Comparison of ENCODE assay signal across 8 cellular contexts in genomic region chr17:45446872-45447652, GRCh38. TPM values are rescaled to one million over a fixed set of nuclear protein-coding genes. Genes with fewer than 3 reads are reported as not detected.
DNase-seq lines count a peak whose midpoint lies in the region; ATAC-seq, FAIRE-seq and TF ChIP-seq lines count a peak whose summit lies in the region.
"Not testable (repeated sequence)": the region's sequence is repeated elsewhere in the genome, so short reads cannot be mapped to it uniquely, and the experiment has no call there.

No MANE protein-coding gene starts in this region.

- TF ChIP-seq EP300 in esophagus muscularis mucosa (IDR thresholded peaks at IDR 0.05), result not testable (repeated sequence)

- intact Hi-C loops in esophagus muscularis mucosa (cut with DNase I); left cardiac atrium (cut with DNase I); sciatic nerve (cut with DNase I); vagina (cut with DNase I): not testable (repeated sequence)

- FAIRE-seq in bronchial epithelial cell (lab: Jason Lieb, UNC), result peak; percentile 13

- peak; percentile 73 for ATAC-seq in RWPE2 (ENCODE audit: low read depth)
- peak; percentile 45 to 64 for ATAC-seq in left cardiac atrium
- peak; percentile 13 for ATAC-seq in lung (ENCODE audit: insufficient read depth, low FRiP score)
- ATAC-seq in sciatic nerve, result peak; percentile 86

- 90% methylated on average over 5 of the region's 8 CpGs for WGBS in esophagus muscularis mucosa
- WGBS in lung, 2 donors, result 71 to 89% methylated on average over 8 of the region's 8 CpGs

- H3K27ac ChIP-seq in RWPE2 (ENCODE audit: poor library complexity, severe bottlenecking), result peak overlapping the region; percentile 86
- H3K27ac ChIP-seq in esophagus muscularis mucosa (replicated peaks in 1 of 4), result peak overlapping the region; percentile 28 to 57 (median 40)
- peak overlapping the region in 1 of 2 donors; percentile 87 for H3K27ac ChIP-seq in lung (ENCODE audit: low read depth in 1 of 2, low read length in 1 of 2)
- H3K27ac ChIP-seq in vagina, result peak overlapping the region; percentile 53

- H3K36me3 ChIP-seq in RWPE2 (ENCODE audit: low read depth); bronchial epithelial cell (ENCODE audit: control insufficient read depth, insufficient read depth, low read length): not testable (repeated sequence)
- H3K36me3 ChIP-seq in esophagus muscularis mucosa (peaks cover 20 to 73% (median 45%) of the 10 kb centered on the region in 4 donors), lung (ENCODE audit: control insufficient read depth in 2 of 2, insufficient read depth in 2 of 2, low read length in 2 of 2) (peaks cover 3 to 17% of the 10 kb centered on the region in 2 donors), vagina (peaks cover 0 to 12% of the 10 kb centered on the region in 2 donors)

- DNase-seq in EH (ENCODE audit: low read depth), result peak; percentile 57
- not testable (repeated sequence) for DNase-seq in RWPE2 (ENCODE audit: low spot score); esophagus muscularis mucosa (ENCODE audit: extremely low spot score); lung (ENCODE audit: low spot score); sciatic nerve (ENCODE audit: low spot score); vagina (ENCODE audit: extremely low spot score in 2 of 2)
- DNase-seq in bronchial epithelial cell (ENCODE audit: low read depth), result peak; percentile 68
- DNase-seq in left cardiac atrium, result peak; percentile 58

- peaks cover 16% of the 10 kb centered on the region for H3K4me1 ChIP-seq in RWPE2 (ENCODE audit: insufficient read depth, poor library complexity, severe bottlenecking)
- peaks cover 0 to 16% (median 9%) of the 10 kb centered on the region in 4 donors for H3K4me1 ChIP-seq in esophagus muscularis mucosa
- not testable (repeated sequence) for H3K4me1 ChIP-seq in lung (ENCODE audit: control insufficient read depth in 2 of 2, insufficient read depth in 2 of 2, low read length in 2 of 2); vagina

- TF ChIP-seq POLR2A in esophagus muscularis mucosa (IDR thresholded peaks at IDR 0.05; ENCODE audit: low read depth); vagina (IDR thresholded peaks at IDR 0.05): not testable (repeated sequence)

- not testable (repeated sequence) for TF ChIP-seq CTCF in RWPE2 (IDR thresholded peaks at IDR 0.05; ENCODE audit: poor library complexity, severe bottlenecking); bronchial epithelial cell (IDR thresholded peaks at IDR 0.05; ENCODE audit: insufficient read depth, low read length, severe bottlenecking); esophagus muscularis mucosa (IDR thresholded peaks at IDR 0.05); lung (IDR thresholded peaks at IDR 0.05; ENCODE audit: control extremely low read depth, extremely low read depth); vagina (IDR thresholded peaks at IDR 0.05)

- H3K27me3 ChIP-seq in RWPE2 (ENCODE audit: insufficient read depth, poor library complexity, severe bottlenecking); bronchial epithelial cell (ENCODE audit: control insufficient read depth, insufficient read depth, low read length); esophagus muscularis mucosa; lung (ENCODE audit: control insufficient read depth, insufficient read depth); vagina: not testable (repeated sequence)

- H3K9me3 ChIP-seq in RWPE2 (ENCODE audit: severe bottlenecking); esophagus muscularis mucosa; lung (ENCODE audit: control insufficient read depth in 2 of 2, insufficient read depth in 1 of 2, low read length in 1 of 2); vagina: not testable (repeated sequence)

- H3K4me3 ChIP-seq in RWPE2 (ENCODE audit: severe bottlenecking); bronchial epithelial cell (ENCODE audit: low read depth, low read length); esophagus muscularis mucosa; lung; vagina: not testable (repeated sequence)

RNA-seq across cellular contexts. Expression of gene ARHGAP27, which starts 14.4 kb away (rescaled TPM):
- total RNA-seq in bronchial epithelial cell, result 27.1 and 38.3 TPM in 2 replicates
- total RNA-seq in esophagus muscularis mucosa, result 10 to 100 TPM; 11.2 to 15.0 (median 12.9) TPM
- total RNA-seq in left cardiac atrium, result 10 to 100 TPM; 27.3 to 32.6 TPM
- total RNA-seq in lung, result 10 to 100 TPM; 42.4 to 85.8 TPM
- 10 to 100 TPM; 56.1 to 67.6 TPM for polyA plus RNA-seq in lung
- 30.6 TPM for total RNA-seq in sciatic nerve
- total RNA-seq in vagina, result 80.0 TPM

RNA-seq across cellular contexts. Expression of gene PLEKHM1, which starts 43.5 kb away (rescaled TPM):
- 38.7 and 45.2 TPM in 2 replicates for total RNA-seq in bronchial epithelial cell
- 10 to 100 TPM; 28.5 to 38.0 (median 36.0) TPM for total RNA-seq in esophagus muscularis mucosa
- 10 to 100 TPM; 31.3 to 33.6 TPM for total RNA-seq in left cardiac atrium
- 10 to 100 TPM; 23.0 to 82.2 TPM for total RNA-seq in lung
- 10 to 100 TPM; 21.0 to 25.8 TPM for polyA plus RNA-seq in lung
- 56.6 TPM for total RNA-seq in sciatic nerve
- total RNA-seq in vagina, result 93.1 TPM

Comparison
In these comparisons a context has a peak if more than half of its experiments do, and no peak if none do; other contexts are left out.
1. ATAC-seq: peak in every context shown above with its lines; median percentile 86 in sciatic nerve; 73 in RWPE2; 54 in left cardiac atrium; 13 in lung.